In the genomic region with DNA sequence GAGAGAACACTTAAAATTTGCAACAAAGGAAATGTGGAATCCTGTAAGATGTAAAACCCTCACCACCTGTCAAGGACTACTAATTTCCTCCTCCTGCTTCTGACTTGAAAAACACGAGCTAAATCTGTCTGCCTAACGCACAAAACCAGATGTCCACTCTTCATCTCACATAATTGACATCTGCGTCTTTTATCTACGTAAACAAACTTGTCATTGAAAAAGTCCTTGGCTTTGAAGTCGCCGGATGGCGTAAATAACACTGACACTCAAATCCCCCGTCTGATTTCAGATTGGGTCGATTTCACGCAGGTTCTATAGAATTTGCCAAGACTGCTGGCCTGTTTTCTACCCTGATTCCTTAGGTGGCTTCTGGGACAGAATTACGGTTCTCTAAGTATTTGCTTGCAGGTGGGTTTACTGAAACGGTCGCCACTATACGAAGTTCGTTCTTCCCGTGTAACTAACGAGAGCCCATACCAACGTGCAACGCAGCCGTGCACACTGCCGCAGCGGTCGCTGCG, we compare ENCODE assay signal across 1 cellular context.
TF ChIP-seq lines count a peak whose summit lies in the region.

No MANE protein-coding gene starts in this region.

TF ChIP-seq in HepG2, 621 proteins besides CTCF, POLR2A, EP300 and RAD21 (continued from another document):
- TF ChIP-seq TRIM24 (CRISPR knock-in tag; IDR thresholded peaks at IDR 0.05) (0 out of 2 replicates have a peak, but pooled peaks have one; percentile 36), SRSF9 (IDR thresholded peaks at IDR 0.05; ENCODE audit: borderline replicate concordance, insufficient read depth, low read depth, low read length, poor library complexity, severe bottlenecking) (no peak), GLI4 (CRISPR knock-in tag; IDR thresholded peaks at IDR 0.05; ENCODE audit: borderline replicate concordance) (peak; percentile 71), HOMEZ (CRISPR knock-in tag; IDR thresholded peaks at IDR 0.05; ENCODE audit: low read depth) (no peak), ZNF280B (CRISPR knock-in tag; IDR thresholded peaks at IDR 0.05; ENCODE audit: borderline replicate concordance) (no peak), XBP1 (CRISPR knock-in tag; IDR thresholded peaks at IDR 0.05) (peak; percentile 62; the same call in 1 of the 2 replicates), KLF13 (CRISPR knock-in tag; IDR thresholded peaks at IDR 0.05) (no peak), ELF4 (CRISPR knock-in tag; IDR thresholded peaks at IDR 0.05; ENCODE audit: borderline replicate concordance) (no peak), CC2D1A (CRISPR knock-in tag; IDR thresholded peaks at IDR 0.05) (0 out of 2 replicates have a peak, but pooled peaks have one; percentile 97), ISX (CRISPR knock-in tag; conservative IDR thresholded peaks at IDR 0.05) (no peak), FOXP1 (IDR thresholded peaks at IDR 0.05) (no peak), FOXP1 (CRISPR knock-in tag; IDR thresholded peaks at IDR 0.05) (peak; percentile 32; the same call in 1 of the 2 replicates), ZNF841 (CRISPR knock-in tag; IDR thresholded peaks at IDR 0.05; ENCODE audit: borderline replicate concordance) (no peak), KDM2A (CRISPR knock-in tag; IDR thresholded peaks at IDR 0.05; ENCODE audit: borderline replicate concordance, low read depth) (no peak), NR2F1 (CRISPR knock-in tag; IDR thresholded peaks at IDR 0.05) (peak in 1 of 2 experiments; percentile 64; a peak in 2 of 4 replicates), PHF8 (CRISPR knock-in tag; IDR thresholded peaks at IDR 0.05) (no peak), ZNF850 (CRISPR knock-in tag; conservative IDR thresholded peaks at IDR 0.05) (0 out of 2 replicates have a peak, but pooled peaks have one; percentile 15), ADNP (CRISPR knock-in tag; IDR thresholded peaks at IDR 0.05) (no peak), PCBP2 (optimal IDR thresholded peaks at IDR 0.05; ENCODE audit: low read depth, low read length, poor library complexity, severe bottlenecking) (no peak), ZNF446 (CRISPR knock-in tag; IDR thresholded peaks at IDR 0.05) (0 out of 2 replicates have a peak, but pooled peaks have one; percentile 2), POLR2AphosphoS5 (IDR thresholded peaks at IDR 0.05; ENCODE audit: low read depth, low read length) (no peak), SP1 (IDR thresholded peaks at IDR 0.05) (no peak), SP1 (CRISPR knock-in tag; IDR thresholded peaks at IDR 0.05) (no peak), ZNF33A (CRISPR knock-in tag; IDR thresholded peaks at IDR 0.05; ENCODE audit: borderline replicate concordance) (peak; percentile 57; the same call in 1 of the 2 replicates), HDAC6 (IDR thresholded peaks at IDR 0.05; ENCODE audit: low read depth, low read length) (no peak), CBFB (CRISPR knock-in tag; IDR thresholded peaks at IDR 0.05) (no peak), SMYD3 (CRISPR knock-in tag; IDR thresholded peaks at IDR 0.05) (no peak), ZNF737 (CRISPR knock-in tag; IDR thresholded peaks at IDR 0.05; ENCODE audit: borderline replicate concordance) (no peak), SMAD3 (CRISPR knock-in tag; IDR thresholded peaks at IDR 0.05) (no peak), JUN (CRISPR knock-in tag; IDR thresholded peaks at IDR 0.05) (no peak), RORA (CRISPR knock-in tag; IDR thresholded peaks at IDR 0.05) (0 out of 2 replicates have a peak, but pooled peaks have one; percentile 0), HNF4G (IDR thresholded peaks at IDR 0.05; ENCODE audit: borderline replicate concordance, low read depth, low read length) (no peak), HNF4G (CRISPR knock-in tag; IDR thresholded peaks at IDR 0.05; ENCODE audit: borderline replicate concordance, low read depth) (no peak), ZNF3 (CRISPR knock-in tag; IDR thresholded peaks at IDR 0.05) (0 out of 2 replicates have a peak, but pooled peaks have one; percentile 10)
- TF ChIP-seq, protein P1, sequence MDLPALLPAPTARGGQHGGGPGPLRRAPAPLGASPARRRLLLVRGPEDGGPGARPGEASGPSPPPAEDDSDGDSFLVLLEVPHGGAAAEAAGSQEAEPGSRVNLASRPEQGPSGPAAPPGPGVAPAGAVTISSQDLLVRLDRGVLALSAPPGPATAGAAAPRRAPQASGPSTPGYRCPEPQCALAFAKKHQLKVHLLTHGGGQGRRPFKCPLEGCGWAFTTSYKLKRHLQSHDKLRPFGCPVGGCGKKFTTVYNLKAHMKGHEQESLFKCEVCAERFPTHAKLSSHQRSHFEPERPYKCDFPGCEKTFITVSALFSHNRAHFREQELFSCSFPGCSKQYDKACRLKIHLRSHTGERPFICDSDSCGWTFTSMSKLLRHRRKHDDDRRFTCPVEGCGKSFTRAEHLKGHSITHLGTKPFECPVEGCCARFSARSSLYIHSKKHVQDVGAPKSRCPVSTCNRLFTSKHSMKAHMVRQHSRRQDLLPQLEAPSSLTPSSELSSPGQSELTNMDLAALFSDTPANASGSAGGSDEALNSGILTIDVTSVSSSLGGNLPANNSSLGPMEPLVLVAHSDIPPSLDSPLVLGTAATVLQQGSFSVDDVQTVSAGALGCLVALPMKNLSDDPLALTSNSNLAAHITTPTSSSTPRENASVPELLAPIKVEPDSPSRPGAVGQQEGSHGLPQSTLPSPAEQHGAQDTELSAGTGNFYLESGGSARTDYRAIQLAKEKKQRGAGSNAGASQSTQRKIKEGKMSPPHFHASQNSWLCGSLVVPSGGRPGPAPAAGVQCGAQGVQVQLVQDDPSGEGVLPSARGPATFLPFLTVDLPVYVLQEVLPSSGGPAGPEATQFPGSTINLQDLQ (CRISPR knock-in tag; IDR thresholded peaks at IDR 0.05) = no peak
- TF ChIP-seq, protein P2, sequence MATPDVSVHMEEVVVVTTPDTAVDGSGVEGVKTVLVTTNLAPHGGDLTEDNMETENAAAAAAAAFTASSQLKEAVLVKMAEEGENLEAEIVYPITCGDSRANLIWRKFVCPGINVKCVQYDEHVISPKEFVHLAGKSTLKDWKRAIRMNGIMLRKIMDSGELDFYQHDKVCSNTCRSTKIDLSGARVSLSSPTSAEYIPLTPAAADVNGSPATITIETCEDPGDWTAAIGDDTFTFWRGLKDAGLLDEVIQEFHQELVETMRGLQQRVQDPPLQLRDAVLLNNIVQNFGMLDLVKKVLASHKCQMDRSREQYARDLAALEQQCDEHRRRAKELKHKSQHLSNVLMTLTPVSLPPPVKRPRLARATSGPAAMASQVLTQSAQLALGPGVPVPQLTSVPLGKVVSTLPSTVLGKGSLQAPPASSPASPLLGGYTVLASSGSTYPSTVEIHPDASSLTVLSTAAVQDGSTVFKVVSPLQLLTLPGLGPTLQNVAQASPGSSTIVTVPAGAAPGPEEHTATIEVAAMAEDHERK (CRISPR knock-in tag; IDR thresholded peaks at IDR 0.05; ENCODE audit: low read depth) = no peak
- TF ChIP-seq, protein P3, sequence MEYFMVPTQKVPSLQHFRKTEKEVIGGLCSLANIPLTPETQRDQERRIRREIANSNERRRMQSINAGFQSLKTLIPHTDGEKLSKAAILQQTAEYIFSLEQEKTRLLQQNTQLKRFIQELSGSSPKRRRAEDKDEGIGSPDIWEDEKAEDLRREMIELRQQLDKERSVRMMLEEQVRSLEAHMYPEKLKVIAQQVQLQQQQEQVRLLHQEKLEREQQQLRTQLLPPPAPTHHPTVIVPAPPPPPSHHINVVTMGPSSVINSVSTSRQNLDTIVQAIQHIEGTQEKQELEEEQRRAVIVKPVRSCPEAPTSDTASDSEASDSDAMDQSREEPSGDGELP (IDR thresholded peaks at IDR 0.05; ENCODE audit: borderline replicate concordance, low read depth) = no peak
- TF ChIP-seq, protein P4, sequence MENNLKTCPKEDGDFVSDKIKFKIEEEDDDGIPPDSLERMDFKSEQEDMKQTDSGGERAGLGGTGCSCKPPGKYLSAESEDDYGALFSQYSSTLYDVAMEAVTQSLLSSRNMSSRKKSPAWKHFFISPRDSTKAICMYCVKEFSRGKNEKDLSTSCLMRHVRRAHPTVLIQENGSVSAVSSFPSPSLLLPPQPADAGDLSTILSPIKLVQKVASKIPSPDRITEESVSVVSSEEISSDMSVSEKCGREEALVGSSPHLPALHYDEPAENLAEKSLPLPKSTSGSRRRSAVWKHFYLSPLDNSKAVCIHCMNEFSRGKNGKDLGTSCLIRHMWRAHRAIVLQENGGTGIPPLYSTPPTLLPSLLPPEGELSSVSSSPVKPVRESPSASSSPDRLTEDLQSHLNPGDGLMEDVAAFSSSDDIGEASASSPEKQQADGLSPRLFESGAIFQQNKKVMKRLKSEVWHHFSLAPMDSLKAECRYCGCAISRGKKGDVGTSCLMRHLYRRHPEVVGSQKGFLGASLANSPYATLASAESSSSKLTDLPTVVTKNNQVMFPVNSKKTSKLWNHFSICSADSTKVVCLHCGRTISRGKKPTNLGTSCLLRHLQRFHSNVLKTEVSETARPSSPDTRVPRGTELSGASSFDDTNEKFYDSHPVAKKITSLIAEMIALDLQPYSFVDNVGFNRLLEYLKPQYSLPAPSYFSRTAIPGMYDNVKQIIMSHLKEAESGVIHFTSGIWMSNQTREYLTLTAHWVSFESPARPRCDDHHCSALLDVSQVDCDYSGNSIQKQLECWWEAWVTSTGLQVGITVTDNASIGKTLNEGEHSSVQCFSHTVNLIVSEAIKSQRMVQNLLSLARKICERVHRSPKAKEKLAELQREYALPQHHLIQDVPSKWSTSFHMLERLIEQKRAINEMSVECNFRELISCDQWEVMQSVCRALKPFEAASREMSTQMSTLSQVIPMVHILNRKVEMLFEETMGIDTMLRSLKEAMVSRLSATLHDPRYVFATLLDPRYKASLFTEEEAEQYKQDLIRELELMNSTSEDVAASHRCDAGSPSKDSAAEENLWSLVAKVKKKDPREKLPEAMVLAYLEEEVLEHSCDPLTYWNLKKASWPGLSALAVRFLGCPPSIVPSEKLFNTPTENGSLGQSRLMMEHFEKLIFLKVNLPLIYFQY (CRISPR knock-in tag; IDR thresholded peaks at IDR 0.05; ENCODE audit: borderline replicate concordance) = no peak
- TF ChIP-seq, protein P5, sequence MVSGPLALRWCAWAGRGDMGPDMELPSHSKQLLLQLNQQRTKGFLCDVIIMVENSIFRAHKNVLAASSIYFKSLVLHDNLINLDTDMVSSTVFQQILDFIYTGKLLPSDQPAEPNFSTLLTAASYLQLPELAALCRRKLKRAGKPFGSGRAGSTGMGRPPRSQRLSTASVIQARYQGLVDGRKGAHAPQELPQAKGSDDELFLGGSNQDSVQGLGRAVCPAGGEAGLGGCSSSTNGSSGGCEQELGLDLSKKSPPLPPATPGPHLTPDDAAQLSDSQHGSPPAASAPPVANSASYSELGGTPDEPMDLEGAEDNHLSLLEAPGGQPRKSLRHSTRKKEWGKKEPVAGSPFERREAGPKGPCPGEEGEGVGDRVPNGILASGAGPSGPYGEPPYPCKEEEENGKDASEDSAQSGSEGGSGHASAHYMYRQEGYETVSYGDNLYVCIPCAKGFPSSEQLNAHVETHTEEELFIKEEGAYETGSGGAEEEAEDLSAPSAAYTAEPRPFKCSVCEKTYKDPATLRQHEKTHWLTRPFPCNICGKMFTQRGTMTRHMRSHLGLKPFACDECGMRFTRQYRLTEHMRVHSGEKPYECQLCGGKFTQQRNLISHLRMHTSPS (CRISPR knock-in tag; IDR thresholded peaks at IDR 0.05; ENCODE audit: low read depth) = no peak
- TF ChIP-seq, protein P6, sequence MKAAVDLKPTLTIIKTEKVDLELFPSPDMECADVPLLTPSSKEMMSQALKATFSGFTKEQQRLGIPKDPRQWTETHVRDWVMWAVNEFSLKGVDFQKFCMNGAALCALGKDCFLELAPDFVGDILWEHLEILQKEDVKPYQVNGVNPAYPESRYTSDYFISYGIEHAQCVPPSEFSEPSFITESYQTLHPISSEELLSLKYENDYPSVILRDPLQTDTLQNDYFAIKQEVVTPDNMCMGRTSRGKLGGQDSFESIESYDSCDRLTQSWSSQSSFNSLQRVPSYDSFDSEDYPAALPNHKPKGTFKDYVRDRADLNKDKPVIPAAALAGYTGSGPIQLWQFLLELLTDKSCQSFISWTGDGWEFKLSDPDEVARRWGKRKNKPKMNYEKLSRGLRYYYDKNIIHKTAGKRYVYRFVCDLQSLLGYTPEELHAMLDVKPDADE (CRISPR knock-in tag; IDR thresholded peaks at IDR 0.05) = no peak
- TF ChIP-seq, protein P7, sequence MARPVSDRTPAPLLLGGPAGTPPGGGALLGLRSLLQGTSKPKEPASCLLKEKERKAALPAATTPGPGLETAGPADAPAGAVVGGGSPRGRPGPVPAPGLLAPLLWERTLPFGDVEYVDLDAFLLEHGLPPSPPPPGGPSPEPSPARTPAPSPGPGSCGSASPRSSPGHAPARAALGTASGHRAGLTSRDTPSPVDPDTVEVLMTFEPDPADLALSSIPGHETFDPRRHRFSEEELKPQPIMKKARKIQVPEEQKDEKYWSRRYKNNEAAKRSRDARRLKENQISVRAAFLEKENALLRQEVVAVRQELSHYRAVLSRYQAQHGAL (CRISPR knock-in tag; IDR thresholded peaks at IDR 0.05; ENCODE audit: not compliant biosample characterization) = no peak
